In the genomic region with DNA sequence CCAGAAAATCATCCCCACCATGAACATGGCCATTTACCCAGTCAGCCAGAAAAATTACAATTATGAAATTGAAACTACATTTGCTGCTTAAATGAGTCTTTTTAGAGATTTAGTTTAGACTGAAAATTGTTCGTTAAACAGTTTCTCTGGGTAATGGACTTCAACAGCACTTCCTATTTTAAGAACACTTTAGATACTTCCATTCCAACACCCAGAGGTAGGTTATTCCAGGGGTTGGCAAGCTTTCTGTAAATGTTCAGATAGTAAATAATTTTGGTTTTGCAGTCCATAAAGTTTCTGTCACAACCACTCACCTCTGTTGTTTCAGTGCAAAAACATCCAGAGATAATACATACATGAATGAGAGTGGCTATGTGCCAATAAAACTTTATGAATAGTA, we compare ENCODE assay signal across 34 cellular contexts. TPM values are rescaled to one million over a fixed set of nuclear protein-coding genes. Genes with fewer than 3 reads are reported as not detected.
"Had no signal": no experiment of that assay in that cellular context is flagged by ENCODE, and none has a peak within 500 bp of the region (broad histone marks: within the 10 kb centered on the region; RNA-seq: fewer than 3 reads in every experiment).

No MANE protein-coding gene starts in this region.

- H3K4me1 ChIP-seq: ascending aorta, breast epithelium, esophagus squamous epithelium, gastroesophageal sphincter had no signal

- H3K36me3 ChIP-seq: ascending aorta, breast epithelium, cardiac muscle cell, esophagus squamous epithelium, gastroesophageal sphincter, WERI-Rb-1 had no signal

- H3K27ac ChIP-seq: ascending aorta, breast epithelium, cardiac muscle cell, coronary artery, epithelial cell of prostate, esophagus squamous epithelium, gastroesophageal sphincter, WERI-Rb-1 had no signal

- H3K27ac Mint-ChIP-seq: activated B cell treated with CpG ODN at 0.5 μM for 24 hours; activated CD8-positive, alpha-beta T cell treated with anti-CD3 and anti-CD28 coated beads for 36 hours; activated naive CD4-positive, alpha-beta T cell treated with anti-CD3 and anti-CD28 coated beads for 36 hours; activated naive CD4-positive, alpha-beta T cell treated with anti-CD3 and anti-CD28 coated beads, Interleukin-2, amount 50 U/mL, for 24 hours; activated naive CD8-positive, alpha-beta T cell treated with anti-CD3 and anti-CD28 coated beads for 36 hours; activated T-helper 1 cell treated with anti-CD3 and anti-CD28 coated beads, Interleukin-12 subunit alpha, Interleukin-12 subunit beta, Interleukin-2, Interleukin-4 antibody, amounts not matched to agents 30 ng/mL and 10 ng/mL and 1 ng/mL, durations not matched to agents 14 hours and 24 hours and 36 hours; activated T-helper 2 cell treated with anti-CD3 and anti-CD28 coated beads, Interferon-gamma antibody, Interleukin-2, Interleukin-4, amounts not matched to agents 10 μg/mL and 5 μg/mL and 100 μg/mL, durations not matched to agents 14 hours and 24 hours and 36 hours; brain; dendritic cell treated with granulocyte-macrophage colony-stimulating factor and Interleukin-4, amounts not matched to agents 40 ng/mL and 50 ng/mL, for 4 days; effector memory CD8-positive, alpha-beta T cell; T-helper 17 cell; T-helper 2 cell treated with Interferon-gamma antibody and Interleukin-4, amounts not matched to agents 5 μg/mL and 100 μg/mL, for 36 hours had no signal

- ATAC-seq: activated CD4-positive, CD25-positive, alpha-beta regulatory T cell treated with anti-CD3 and anti-CD28 coated beads, Interleukin-2, amount 50 U/mL, for 24 hours; activated CD8-positive, alpha-beta T cell treated with anti-CD3 and anti-CD28 coated beads for 36 hours; effector memory CD8-positive, alpha-beta T cell; gastroesophageal sphincter; T-helper 17 cell had no signal

- H3K4me1 Mint-ChIP-seq: activated B cell treated with CpG ODN at 0.5 μM for 24 hours; activated naive CD4-positive, alpha-beta T cell treated with anti-CD3 and anti-CD28 coated beads, Interleukin-2, amount 50 U/mL, for 24 hours; activated naive CD8-positive, alpha-beta T cell treated with anti-CD3 and anti-CD28 coated beads for 36 hours; central memory CD8-positive, alpha-beta T cell; T-helper 17 cell had no signal

- H3K36me3 Mint-ChIP-seq: activated naive CD4-positive, alpha-beta T cell treated with anti-CD3 and anti-CD28 coated beads, Interleukin-2, amount 50 U/mL, for 24 hours; activated naive CD8-positive, alpha-beta T cell treated with anti-CD3 and anti-CD28 coated beads for 36 hours had no signal

- H3K4me3 Mint-ChIP-seq: activated B cell treated with CpG ODN at 0.5 μM for 24 hours; activated CD8-positive, alpha-beta T cell treated with anti-CD3 and anti-CD28 coated beads for 36 hours; activated naive CD4-positive, alpha-beta T cell treated with anti-CD3 and anti-CD28 coated beads for 36 hours; activated naive CD4-positive, alpha-beta T cell treated with anti-CD3 and anti-CD28 coated beads, Interleukin-2, amount 50 U/mL, for 24 hours; activated naive CD8-positive, alpha-beta T cell treated with anti-CD3 and anti-CD28 coated beads for 36 hours; activated T-helper 1 cell treated with anti-CD3 and anti-CD28 coated beads, Interleukin-12 subunit alpha, Interleukin-12 subunit beta, Interleukin-2, Interleukin-4 antibody, amounts not matched to agents 30 ng/mL and 10 ng/mL and 1 ng/mL, durations not matched to agents 14 hours and 24 hours and 36 hours; brain; central memory CD8-positive, alpha-beta T cell; dendritic cell treated with granulocyte-macrophage colony-stimulating factor and Interleukin-4, amounts not matched to agents 40 ng/mL and 50 ng/mL, for 4 days; effector memory CD8-positive, alpha-beta T cell; T-helper 17 cell; T-helper 2 cell treated with Interferon-gamma antibody and Interleukin-4, amounts not matched to agents 5 μg/mL and 100 μg/mL, for 36 hours had no signal

- H3K9me3 ChIP-seq: ascending aorta, breast epithelium, esophagus squamous epithelium, gastroesophageal sphincter had no signal

- H3K4me3 ChIP-seq: ascending aorta, breast epithelium, cardiac muscle cell, coronary artery, esophagus squamous epithelium, gastroesophageal sphincter had no signal

- H3K9me3 Mint-ChIP-seq: activated B cell treated with CpG ODN at 0.5 μM for 24 hours; activated CD8-positive, alpha-beta T cell treated with anti-CD3 and anti-CD28 coated beads for 36 hours; activated naive CD4-positive, alpha-beta T cell treated with anti-CD3 and anti-CD28 coated beads for 36 hours; activated T-helper 1 cell treated with anti-CD3 and anti-CD28 coated beads, Interleukin-12 subunit alpha, Interleukin-12 subunit beta, Interleukin-2, Interleukin-4 antibody, amounts not matched to agents 30 ng/mL and 10 ng/mL and 1 ng/mL, durations not matched to agents 14 hours and 24 hours and 36 hours; activated T-helper 2 cell treated with anti-CD3 and anti-CD28 coated beads, Interferon-gamma antibody, Interleukin-2, Interleukin-4, amounts not matched to agents 10 μg/mL and 5 μg/mL and 100 μg/mL, durations not matched to agents 14 hours and 24 hours and 36 hours; brain; central memory CD8-positive, alpha-beta T cell; dendritic cell treated with granulocyte-macrophage colony-stimulating factor and Interleukin-4, amounts not matched to agents 40 ng/mL and 50 ng/mL, for 4 days; effector memory CD8-positive, alpha-beta T cell; T-helper 2 cell treated with Interferon-gamma antibody and Interleukin-4, amounts not matched to agents 5 μg/mL and 100 μg/mL, for 36 hours had no signal

- H3K27me3 ChIP-seq: ascending aorta, breast epithelium, cardiac muscle cell, gastroesophageal sphincter had no signal

- DNase-seq: activated B cell treated with CpG ODN at 0.5 μM for 24 hours; activated CD4-positive, alpha-beta T cell treated with anti-CD3 and anti-CD28 coated beads for 48 hours; activated CD4-positive, alpha-beta T cell treated with anti-CD3 and anti-CD28 coated beads, Interleukin-2, amount 50 U/mL, for 1 hour; activated CD4-positive, alpha-beta T cell treated with anti-CD3 and anti-CD28 coated beads, Interleukin-2, amount 50 U/mL, for 48 hours; activated CD8-positive, alpha-beta memory T cell treated with anti-CD3 and anti-CD28 coated beads for 24 hours; activated CD8-positive, alpha-beta T cell treated with anti-CD3 and anti-CD28 coated beads for 36 hours; activated effector memory CD4-positive, alpha-beta T cell treated with anti-CD3 and anti-CD28 coated beads, Interleukin-2, amount 50 U/mL, for 16 hours; activated naive CD4-positive, alpha-beta T cell treated with anti-CD3 and anti-CD28 coated beads for 36 hours; activated naive CD8-positive, alpha-beta T cell treated with anti-CD3 and anti-CD28 coated beads for 36 hours; activated T-cell treated with anti-CD3 and anti-CD28 coated beads, Interleukin-2, amount 50 U/mL, for 1 hour; activated T-cell treated with anti-CD3 and anti-CD28 coated beads, Interleukin-2, amount 50 U/mL, for 48 hours; effector CD4-positive, alpha-beta T cell; effector memory CD8-positive, alpha-beta T cell; esophagus squamous epithelium; foreskin melanocyte; head of caudate nucleus; T-helper 1 cell; T-helper 17 cell; T1000; WERI-Rb-1 had no signal

RNA-seq across cellular contexts. Expression of gene NMNAT2, which starts 10.2 kb away (rescaled TPM):
- total RNA-seq: activated B cell treated with CpG ODN at 0.5 μM for 24 hours; activated CD8-positive, alpha-beta T cell treated with anti-CD3 and anti-CD28 coated beads for 36 hours; activated naive CD4-positive, alpha-beta T cell treated with anti-CD3 and anti-CD28 coated beads for 36 hours; activated naive CD8-positive, alpha-beta T cell treated with anti-CD3 and anti-CD28 coated beads for 36 hours; activated T-helper 1 cell treated with anti-CD3 and anti-CD28 coated beads, Interleukin-12 subunit alpha, Interleukin-12 subunit beta, Interleukin-2, Interleukin-4 antibody, amounts not matched to agents 30 ng/mL and 10 ng/mL and 1 ng/mL, durations not matched to agents 14 hours and 24 hours and 36 hours; activated T-helper 2 cell treated with anti-CD3 and anti-CD28 coated beads, Interferon-gamma antibody, Interleukin-2, Interleukin-4, amounts not matched to agents 10 μg/mL and 5 μg/mL and 100 μg/mL, durations not matched to agents 14 hours and 24 hours and 36 hours; T-helper 17 cell had no signal
